ENCODE assay signal across 17 cellular contexts in genomic region chrY:16887116-16887515, GRCh38.
DNase-seq lines count a peak whose midpoint lies in the region; ATAC-seq and TF ChIP-seq lines count a peak whose summit lies in the region.
"Had no signal": no experiment of that assay in that cellular context is flagged by ENCODE, and none has a peak within 500 bp of the region (broad histone marks: within the 10 kb centered on the region; RNA-seq: fewer than 3 reads in every experiment).

No MANE protein-coding gene starts in this region.

- H2BK120ac ChIP-seq in trophoblast cell (ENCODE audit: insufficient read depth, low read length, poor library complexity): no peak overlapping the region

- ATAC-seq in GM21717 (IDR thresholded peaks at IDR 0.05; ENCODE audit: unreplicated experiment): no peak
- ATAC-seq: A549, GM23338, HCT116 had no signal

- DNase-seq in NCI-H226: peak; percentile 61
- DNase-seq in epithelial cell of esophagus (ENCODE audit: low read depth): peak; percentile 23
- no peak for DNase-seq in trophoblast cell
- no peak for DNase-seq in activated CD4-positive, alpha-beta T cell treated with anti-CD3 and anti-CD28 coated beads, Interleukin-2, amount 50 U/mL, for 1 hour
- DNase-seq in NCI-H526 (lab: John Stamatoyannopoulos, UW): no peak
- DNase-seq: 8988T; C1 segment of cervical spinal cord; Calu3; CD4-positive, alpha-beta memory T cell; COR-L47; DMS53; DMS79 treated with DMSO at 0.1 percent for 48 hours; H9 had no signal

- no peak overlapping the region for H3K14ac ChIP-seq in trophoblast cell (ENCODE audit: low read length)

- H2BK12ac ChIP-seq in trophoblast cell (ENCODE audit: low read length): no peak overlapping the region

- no peak overlapping the region for H3K4ac ChIP-seq in trophoblast cell (ENCODE audit: low read depth, low read length)

- TF ChIP-seq CTCF in epithelial cell of esophagus (IDR thresholded peaks at IDR 0.05; ENCODE audit: insufficient read depth, low read depth, low read length, missing control alignments): no peak

- no peaks in the 10 kb centered on the region for H3K79me2 ChIP-seq in trophoblast cell (ENCODE audit: control insufficient read depth, insufficient read depth, low read length, poor library complexity)

- no peak overlapping the region for H3K4me2 ChIP-seq in trophoblast cell (ENCODE audit: low read length)
- H3K4me2 ChIP-seq: A549, GM23338 had no signal

- H3K27ac ChIP-seq in trophoblast cell (ENCODE audit: low read depth, low read length): peak overlapping the region; percentile 65
- H3K27ac ChIP-seq: A549 had no signal

- H3K9me3 ChIP-seq in trophoblast cell (ENCODE audit: insufficient read depth, low read depth, low read length): no peaks in the 10 kb centered on the region
- H3K9me3 ChIP-seq: A549 had no signal

- no CpG with 5 or more reads among the region's 2 CpGs for WGBS in trophoblast cell (ENCODE audit: extremely low coverage, insufficient coverage, insufficient read length)

- H2BK5ac ChIP-seq in trophoblast cell (ENCODE audit: low read depth, low read length, poor library complexity): peak overlapping the region; percentile 78

- H4K12ac ChIP-seq in trophoblast cell (ENCODE audit: low read depth, low read length): no peak overlapping the region

- H2AFZ ChIP-seq in trophoblast cell (ENCODE audit: insufficient read depth, low read length, poor library complexity): no peak overlapping the region
- H2AFZ ChIP-seq: GM23338 had no signal

- H3K79me1 ChIP-seq in trophoblast cell (ENCODE audit: low read length): peaks cover 4% of the 10 kb centered on the region

- H3K4me1 ChIP-seq in trophoblast cell (ENCODE audit: control insufficient read depth in 1 of 2, insufficient read depth in 2 of 2, low read length in 2 of 2): no peaks in the 10 kb centered on the region
- H3K4me1 ChIP-seq: A549 had no signal

- H3K36me3 ChIP-seq in trophoblast cell (ENCODE audit: control insufficient read depth in 1 of 2, insufficient read depth in 2 of 2, low read length in 2 of 2): no peaks in the 10 kb centered on the region

- H4K8ac ChIP-seq in trophoblast cell (ENCODE audit: low read depth, low read length): no peak overlapping the region

- H4K91ac ChIP-seq in trophoblast cell (ENCODE audit: low read depth, low read length): no peak overlapping the region

- H3K23ac ChIP-seq in trophoblast cell (ENCODE audit: low read length): no peak overlapping the region

- H3K27me3 ChIP-seq in trophoblast cell (ENCODE audit: insufficient read depth, low read length): no peaks in the 10 kb centered on the region

- no peak overlapping the region for H3K18ac ChIP-seq in trophoblast cell (ENCODE audit: low read length)

- H3K4me3 ChIP-seq in epithelial cell of esophagus (ENCODE audit: low read length): no peak overlapping the region
- H3K4me3 ChIP-seq in trophoblast cell (ENCODE audit: low read depth, low read length): no peak overlapping the region
- H3K4me3 ChIP-seq: A549, GM23338 had no signal

- no peak overlapping the region for H3K9ac ChIP-seq in trophoblast cell (ENCODE audit: low read length)

- no peak overlapping the region for H2AK5ac ChIP-seq in trophoblast cell (ENCODE audit: low read length)

Comparison
In these comparisons a context has a peak if more than half of its experiments do, and no peak if none do; other contexts are left out.
1. DNase-seq: peak in NCI-H226 (single experiment) and epithelial cell of esophagus (single experiment); none in trophoblast cell (0 of 2), activated CD4-positive, alpha-beta T cell treated with anti-CD3 and anti-CD28 coated beads, Interleukin-2, amount 50 U/mL, for 1 hour (single experiment) and NCI-H526 (0 of 2).